In genomic region chr5:128399111-128399510, GRCh38 we compare ENCODE assay signal across 9 cellular contexts.
"Had no signal": no experiment of that assay in that cellular context is flagged by ENCODE, and none has a peak within 500 bp of the region (broad histone marks: within the 10 kb centered on the region; RNA-seq: fewer than 3 reads in every experiment).

No MANE protein-coding gene starts in this region.

- H3K4me1 Mint-ChIP-seq: IgD-negative memory B cell had no signal

- FAIRE-seq: HepG2, K562 had no signal

- H3K4me3 Mint-ChIP-seq: IgD-negative memory B cell had no signal

- H3K27me3 Mint-ChIP-seq: IgD-negative memory B cell had no signal

- H3K27ac ChIP-seq: GM23248, HL-60 had no signal

- H3K27ac Mint-ChIP-seq: IgD-negative memory B cell had no signal

- ATAC-seq: HepG2, K562 had no signal

- H3K4me3 ChIP-seq: GM23248, K562 had no signal

- H3K36me3 Mint-ChIP-seq: IgD-negative memory B cell had no signal

- DNase-seq: GM23248, GOT3, H7, HCEC 1CT, KG1 had no signal
